In genomic region chr11:35006389-35007128, GRCh38 we compare ENCODE assay signal across 8 cellular contexts.
DNase-seq lines count a peak whose midpoint lies in the region; ATAC-seq, FAIRE-seq and TF ChIP-seq lines count a peak whose summit lies in the region.

No MANE protein-coding gene starts in this region.

- no peak for TF ChIP-seq POLR2A in A549 (IDR thresholded peaks at IDR 0.05; ENCODE audit: low read length)
- TF ChIP-seq POLR2A in uterus (IDR thresholded peaks at IDR 0.05), result no peak
- TF ChIP-seq POLR2A in Peyer's patch (IDR thresholded peaks at IDR 0.05), result no peak

- CTCF ChIA-PET in A549 (lab: Yijun Ruan, JAX), result interaction anchor here (1.0 to 1.8 kb wide), 2 partner anchors 81 to 385 kb away, joined by 3 to 5 read pairs; no protein-coding TSS in a partner anchor

- H3K36me3 ChIP-seq in uterus (no peaks in the 10 kb centered on the region), Peyer's patch (no peaks in the 10 kb centered on the region)

- intact Hi-C loops in uterus (cut with DNase I; ENCODE audit: low total_unique reads) (no loop called here), left cardiac atrium (cut with DNase I) (no loop called here)

- 89% methylated on average over 8 of the region's 8 CpGs for WGBS in A549 (ENCODE audit: missing lambda C conversion rate)

- TF ChIP-seq EP300 in A549 (IDR thresholded peaks at IDR 0.05), result no peak

- no peaks in the 10 kb centered on the region for H3K9me3 ChIP-seq in A549
- no peaks in the 10 kb centered on the region for H3K9me3 ChIP-seq in uterus
- no peaks in the 10 kb centered on the region for H3K9me3 ChIP-seq in Peyer's patch

- H3K27me3 ChIP-seq in uterus (no peaks in the 10 kb centered on the region), Peyer's patch (no peaks in the 10 kb centered on the region)

- no peak for TF ChIP-seq CTCF in A549 (IDR thresholded peaks at IDR 0.05)
- no peak for TF ChIP-seq CTCF in uterus (IDR thresholded peaks at IDR 0.05)
- no peak for TF ChIP-seq CTCF in Peyer's patch (IDR thresholded peaks at IDR 0.05)

- H3K4me3 ChIP-seq in A549 (no peak overlapping the region), uterus (no peak overlapping the region), Peyer's patch (no peak overlapping the region)

- no peak for ATAC-seq in A549
- ATAC-seq in GM19351 (IDR thresholded peaks at IDR 0.05; ENCODE audit: unreplicated experiment), result peak; percentile 93
- peak; percentile 90 for ATAC-seq in HG03196 (IDR thresholded peaks at IDR 0.05; ENCODE audit: unreplicated experiment)
- ATAC-seq in left cardiac atrium, result no peak

- H3K4me1 ChIP-seq in A549, result peaks cover 79% of the 10 kb centered on the region
- no peaks in the 10 kb centered on the region for H3K4me1 ChIP-seq in uterus
- peaks cover 0 to 9% (median 3%) of the 10 kb centered on the region in 4 donors for H3K4me1 ChIP-seq in Peyer's patch

- DNase-seq in A549 (ENCODE audit: low read depth in 1 of 2, low spot score in 1 of 2), result no peak
- DNase-seq in activated T-cell treated with anti-CD3 and anti-CD28 coated beads, Interleukin-2, amount 50 U/mL, for 48 hours, result peak; percentile 59 to 65
- no peak for DNase-seq in uterus
- no peak for DNase-seq in Peyer's patch
- DNase-seq in left cardiac atrium, result no peak
- no peak for DNase-seq in NCI-H2227 (lab: John Stamatoyannopoulos, UW; ENCODE audit: unreplicated experiment)

- no peak for TF ChIP-seq RAD21 in A549 (conservative IDR thresholded peaks at IDR 0.05 in 1 of 2, IDR thresholded peaks at IDR 0.05 in 1 of 2)

- H3K27ac ChIP-seq in A549 (peak overlapping the region; percentile 66 to 94), uterus (peak overlapping the region; percentile 41 to 86), Peyer's patch (peak overlapping the region in 2 of 4 donors; percentile 2 to 12)

- H3K4me2 ChIP-seq in A549, result peak overlapping the region; percentile 6; the same call in 1 of the 3 replicates

- no peak for FAIRE-seq in A549 (lab: Jason Lieb, UNC)

- POLR2A ChIA-PET in A549 (lab: Yijun Ruan, JAX), result no interaction called here

TF ChIP-seq in A549, 52 proteins besides CTCF, POLR2A, EP300 and RAD21:
- TF ChIP-seq PBX3 (IDR thresholded peaks at IDR 0.05) (no peak), BHLHE40 (IDR thresholded peaks at IDR 0.05; ENCODE audit: low read depth, low read length) (no peak), ESRRA (IDR thresholded peaks at IDR 0.05; ENCODE audit: borderline replicate concordance, low read length) (no peak), ATOH8 (CRISPR knock-in tag; IDR thresholded peaks at IDR 0.05; ENCODE audit: low read depth) (no peak), REST (IDR thresholded peaks at IDR 0.05) (no peak), HES2 (IDR thresholded peaks at IDR 0.05) (no peak), TP53 (CRISPR knock-in tag; IDR thresholded peaks at IDR 0.05) (no peak), RFX5 (IDR thresholded peaks at IDR 0.05) (no peak), EHMT2 (IDR thresholded peaks at IDR 0.05; ENCODE audit: low read depth) (no peak), FOSB (CRISPR knock-in tag; IDR thresholded peaks at IDR 0.05) (no peak), TFCP2L1 (CRISPR knock-in tag; IDR thresholded peaks at IDR 0.05) (no peak), POLR2AphosphoS2 (conservative IDR thresholded peaks at IDR 0.05; ENCODE audit: low read length) (no peak), RCOR1 (IDR thresholded peaks at IDR 0.05; ENCODE audit: low read depth, low read length) (no peak), MAZ (IDR thresholded peaks at IDR 0.05; ENCODE audit: borderline replicate concordance, low read depth, low read length) (no peak), KDM5A (IDR thresholded peaks at IDR 0.05) (no peak)

Comparison
In these comparisons a context has a peak if more than half of its experiments do, and no peak if none do; other contexts are left out.
1. ATAC-seq: peak in GM19351 (single experiment) and HG03196 (single experiment); none in A549 (0 of 2) and left cardiac atrium (0 of 2).
2. DNase-seq: peak in activated T-cell treated with anti-CD3 and anti-CD28 coated beads, Interleukin-2, amount 50 U/mL, for 48 hours (2 of 2); none in A549 (0 of 2), uterus (0 of 2), Peyer's patch (0 of 3), left cardiac atrium (single experiment) and NCI-H2227 (single experiment).